ENCODE assay signal across 8 cellular contexts in genomic region chr9:136841646-136842379, GRCh38. TPM values are rescaled to one million over a fixed set of nuclear protein-coding genes. Genes with fewer than 3 reads are reported as not detected.
DNase-seq lines count a peak whose midpoint lies in the region; ATAC-seq and TF ChIP-seq lines count a peak whose summit lies in the region.
"Not testable (repeated sequence)": the region's sequence is repeated elsewhere in the genome, so short reads cannot be mapped to it uniquely, and the experiment has no call there.

No MANE protein-coding gene starts in this region.

- H3K4me1 ChIP-seq in HEK293 (ENCODE audit: control insufficient read depth, insufficient read depth, low read length) = not testable (repeated sequence)
- peaks cover 10 to 54% (median 31%) of the 10 kb centered on the region in 12 donors for H3K4me1 ChIP-seq in heart left ventricle

- peaks cover 0 to 31% of the 10 kb centered on the region in 2 experiments; a peak in 2 of 3 replicates for H3K36me3 ChIP-seq in HEK293 (ENCODE audit: control insufficient read depth in 2 of 2, insufficient read depth in 1 of 2, low read length in 2 of 2)
- peaks cover 0 to 40% (median 13%) of the 10 kb centered on the region in 9 donors for H3K36me3 ChIP-seq in heart left ventricle

- intact Hi-C loops in CD14-positive monocyte (cut with micrococcal nuclease) = loop anchor here (5.0 to 10.0 kb wide), 3 partner anchors 35 to 190 kb away; partner anchors contain the start of genes C8G (in 1 of the 2), FBXW5 (in 1 of the 2), FUT7 (in 1 of the 2) and RABL6 (in 1 of the 2)
- intact Hi-C loops in activated B cell treated with CpG ODN at 0.5 μM for 24 hours (cut with micrococcal nuclease) = loop anchor here (1.0 to 10.0 kb wide), 6 partner anchors 35 to 323 kb away; partner anchors contain the start of genes FBXW5, RABL6 and TMEM141
- intact Hi-C loops in heart left ventricle (cut with DNase I) = loop anchor here in 4 of 10 donors (5.0 to 10.0 kb wide), 3 partner anchors 47 to 193 kb away; partner anchors contain the start of genes CCDC183 (in 2 of the 4), FUT7 (in 2 of the 4), TMEM141 (in 2 of the 4) and FBXW5 (in 1 of the 4)

- 48 to 56% (median 52%) methylated on average over 13 to 16 of the region's 16 CpGs for WGBS in heart left ventricle, 4 donors

- peaks cover 21 to 45% (median 32%) of the 10 kb centered on the region in 3 donors for H3K27me3 Mint-ChIP-seq in CD14-positive monocyte (ENCODE audit: low read depth in 3 of 3)
- H3K27me3 Mint-ChIP-seq in activated B cell treated with CpG ODN at 0.5 μM for 24 hours; brain; natural killer cell treated with Interleukin-12 subunit alpha and Interleukin-12 subunit beta and Interleukin-15 and Interleukin-18, amount 100 ng/mL, for 72 hours: not testable (repeated sequence)
- peaks cover 4 to 18% of the 10 kb centered on the region in 2 donors for H3K27me3 Mint-ChIP-seq in stimulated activated naive B cell treated with anti-CD40 and anti-IgM and Interleukin-4, amounts not matched to agents 10 μg/mL and 1 μg/mL and 100 μg/mL, for 72 hours

- not testable (repeated sequence) for H3K27ac Mint-ChIP-seq in CD14-positive monocyte; stimulated activated naive B cell treated with anti-CD40 and anti-IgM and Interleukin-4, amounts not matched to agents 10 μg/mL and 1 μg/mL and 100 μg/mL, for 72 hours
- H3K27ac Mint-ChIP-seq in activated B cell treated with CpG ODN at 0.5 μM for 24 hours (peak overlapping the region; percentile 35), brain (peak overlapping the region; percentile 71 to 96 (median 93))
- peak overlapping the region in 1 of 2 donors; percentile 35 for H3K27ac Mint-ChIP-seq in natural killer cell treated with Interleukin-12 subunit alpha and Interleukin-12 subunit beta and Interleukin-15 and Interleukin-18, amount 100 ng/mL, for 72 hours

- not testable (repeated sequence) for H3K4me3 ChIP-seq in HEK293 (ENCODE audit: low read depth, low read length)
- peak overlapping the region in 9 of 12 donors; percentile 23 to 70 (median 58) for H3K4me3 ChIP-seq in heart left ventricle

- peaks cover 12% of the 10 kb centered on the region for H3K4me1 Mint-ChIP-seq in CD14-positive monocyte
- H3K4me1 Mint-ChIP-seq in activated B cell treated with CpG ODN at 0.5 μM for 24 hours = peaks cover 16% of the 10 kb centered on the region
- H3K4me1 Mint-ChIP-seq in brain = peaks cover 37% of the 10 kb centered on the region
- peaks cover 4 to 11% of the 10 kb centered on the region in 2 donors for H3K4me1 Mint-ChIP-seq in natural killer cell treated with Interleukin-12 subunit alpha and Interleukin-12 subunit beta and Interleukin-15 and Interleukin-18, amount 100 ng/mL, for 72 hours (ENCODE audit: low read depth in 2 of 2)
- peaks cover 20 to 24% of the 10 kb centered on the region in 2 donors for H3K4me1 Mint-ChIP-seq in stimulated activated naive B cell treated with anti-CD40 and anti-IgM and Interleukin-4, amounts not matched to agents 10 μg/mL and 1 μg/mL and 100 μg/mL, for 72 hours

- H3K4me3 Mint-ChIP-seq in CD14-positive monocyte (peak overlapping the region; percentile 70 to 86), activated B cell treated with CpG ODN at 0.5 μM for 24 hours (peak overlapping the region; percentile 87), brain (peak overlapping the region; percentile 82 to 90 (median 84))
- H3K4me3 Mint-ChIP-seq in natural killer cell treated with Interleukin-12 subunit alpha and Interleukin-12 subunit beta and Interleukin-15 and Interleukin-18, amount 100 ng/mL, for 72 hours = peak overlapping the region; percentile 86
- H3K4me3 Mint-ChIP-seq in stimulated activated naive B cell treated with anti-CD40 and anti-IgM and Interleukin-4, amounts not matched to agents 10 μg/mL and 1 μg/mL and 100 μg/mL, for 72 hours = peak overlapping the region; percentile 4 to 97

- CTCF ChIA-PET in HEK293 (lab: Yijun Ruan, JAX) (interaction anchor here (0.5 to 3.6 kb wide), 32 partner anchors 8 to 534 kb away, joined by 3 to 27 read pairs (median 4); partner anchors contain the start of genes C8G, LCN15, MAMDC4 and TMEM141), activated B cell treated with CpG ODN at 0.5 μM for 24 hours (lab: Charles Lee) (interaction anchor here (0.6 to 3.5 kb wide), 17 partner anchors 21 to 602 kb away, joined by 3 to 21 read pairs (median 4); partner anchors contain the start of genes NPDC1 and RABL6)

- not testable (repeated sequence) for DNase-seq in CD14-positive monocyte (ENCODE audit: low spot score); activated B cell treated with CpG ODN at 0.5 μM for 24 hours; heart left ventricle; natural killer cell treated with Interleukin-12 subunit alpha and Interleukin-12 subunit beta and Interleukin-15 and Interleukin-18, amount 100 ng/mL, for 72 hours (ENCODE audit: low spot score); stimulated activated naive B cell treated with anti-CD40 and anti-IgM and Interleukin-4, amounts not matched to agents 10 μg/mL and 1 μg/mL and 100 μg/mL, for 72 hours
- peak; percentile 51 for DNase-seq in NCI-H510A treated with DMSO at 0.1 percent for 48 hours (lab: John Stamatoyannopoulos, UW)

- not testable (repeated sequence) for TF ChIP-seq CTCF in CD14-positive monocyte (IDR thresholded peaks at IDR 0.05); HEK293 (tag by site-specific recombination; IDR thresholded peaks at IDR 0.05); activated B cell treated with CpG ODN at 0.5 μM for 24 hours (IDR thresholded peaks at IDR 0.05); brain (conservative IDR thresholded peaks at IDR 0.05); heart left ventricle (IDR thresholded peaks at IDR 0.05)

- POLR2A ChIA-PET in HEK293 (lab: Yijun Ruan, JAX) = interaction anchor here (0.6 to 3.7 kb wide), 12 partner anchors 17 to 382 kb away, joined by 3 to 17 read pairs (median 3); partner anchors contain the start of genes CLIC3, RABL6, TMEM141 and TRAF2
- POLR2A ChIA-PET in activated B cell treated with CpG ODN at 0.5 μM for 24 hours (lab: Charles Lee) = interaction anchor here (1.1 to 3.3 kb wide), 8 partner anchors 35 to 399 kb away, joined by 3 to 12 read pairs (median 9); partner anchors contain the start of genes PAXX, RABL6, TRAF2 and TUBB4B

- H3K9me3 ChIP-seq in HEK293 (ENCODE audit: control insufficient read depth, insufficient read depth, low read depth, low read length); heart left ventricle: not testable (repeated sequence)

- not testable (repeated sequence) for ATAC-seq in activated B cell treated with CpG ODN at 0.5 μM for 24 hours (ENCODE audit: low read depth); natural killer cell treated with Interleukin-12 subunit alpha and Interleukin-12 subunit beta and Interleukin-15 and Interleukin-18, amount 100 ng/mL, for 72 hours; stimulated activated naive B cell treated with anti-CD40 and anti-IgM and Interleukin-4, amounts not matched to agents 10 μg/mL and 1 μg/mL and 100 μg/mL, for 72 hours (replicated peaks)
- peak in 1 of 4 donors; percentile 1 for ATAC-seq in heart left ventricle

- H3K9me3 Mint-ChIP-seq in CD14-positive monocyte = peaks cover 0 to 15% (median 9%) of the 10 kb centered on the region in 7 donors
- not testable (repeated sequence) for H3K9me3 Mint-ChIP-seq in activated B cell treated with CpG ODN at 0.5 μM for 24 hours; brain; natural killer cell treated with Interleukin-12 subunit alpha and Interleukin-12 subunit beta and Interleukin-15 and Interleukin-18, amount 100 ng/mL, for 72 hours; stimulated activated naive B cell treated with anti-CD40 and anti-IgM and Interleukin-4, amounts not matched to agents 10 μg/mL and 1 μg/mL and 100 μg/mL, for 72 hours

- H3K27me3 ChIP-seq in heart left ventricle = peaks cover 0 to 39% (median 19%) of the 10 kb centered on the region in 9 donors

- H3K36me3 Mint-ChIP-seq in CD14-positive monocyte (peaks cover 18 to 32% of the 10 kb centered on the region in 2 donors), activated B cell treated with CpG ODN at 0.5 μM for 24 hours (ENCODE audit: low read depth) (peaks cover 14% of the 10 kb centered on the region)
- not testable (repeated sequence) for H3K36me3 Mint-ChIP-seq in brain; natural killer cell treated with Interleukin-12 subunit alpha and Interleukin-12 subunit beta and Interleukin-15 and Interleukin-18, amount 100 ng/mL, for 72 hours
- H3K36me3 Mint-ChIP-seq in stimulated activated naive B cell treated with anti-CD40 and anti-IgM and Interleukin-4, amounts not matched to agents 10 μg/mL and 1 μg/mL and 100 μg/mL, for 72 hours = peaks cover 26 to 30% of the 10 kb centered on the region in 2 donors

- not testable (repeated sequence) for TF ChIP-seq POLR2A in heart left ventricle (IDR thresholded peaks at IDR 0.05)

- H3K27ac ChIP-seq in HEK293 (ENCODE audit: extremely low read depth, low read depth, low read length) (peak overlapping the region; percentile 3; the same call in 1 of the 2 replicates), heart left ventricle (peak overlapping the region in 3 of 12 donors; percentile 41 to 82 (median 74))

RNA-seq across cellular contexts. Expression of gene AJM1, which starts 0.5 kb away (rescaled TPM):
- polyA plus RNA-seq in CD14-positive monocyte (under 1 TPM; 0.10 to 0.18 TPM), brain (ENCODE audit: insufficient read depth, low read depth, low replicate concordance) (10.5 TPM), heart left ventricle (1 to 10 TPM; 2.8 to 5.5 TPM)
- total RNA-seq in activated B cell treated with CpG ODN at 0.5 μM for 24 hours (1.0 and 1.6 TPM in 2 replicates), heart left ventricle (1 to 10 TPM; 2.6 to 7.0 (median 6.2) TPM)
- 10 to 100 TPM in 1 of 2 donors, 1 to 10 TPM in 1; 7.8 to 11.2 TPM for total RNA-seq in natural killer cell treated with Interleukin-12 subunit alpha and Interleukin-12 subunit beta and Interleukin-15 and Interleukin-18, amount 100 ng/mL, for 72 hours

RNA-seq across cellular contexts. Expression of gene PHPT1, which starts 7.4 kb away (rescaled TPM):
- polyA plus RNA-seq in CD14-positive monocyte (100 to 1,000 TPM in 1 of 2 donors, 10 to 100 TPM in 1; 94.3 to 163 TPM), brain (ENCODE audit: insufficient read depth, low read depth, low replicate concordance) (259 TPM), heart left ventricle (100 to 1,000 TPM; 225 to 717 TPM)
- total RNA-seq in activated B cell treated with CpG ODN at 0.5 μM for 24 hours (58.8 and 64.6 TPM in 2 replicates), heart left ventricle (100 to 1,000 TPM; 230 to 386 (median 266) TPM)
- 100 to 1,000 TPM in 1 of 2 donors, 10 to 100 TPM in 1; 71.5 to 108 TPM for total RNA-seq in natural killer cell treated with Interleukin-12 subunit alpha and Interleukin-12 subunit beta and Interleukin-15 and Interleukin-18, amount 100 ng/mL, for 72 hours

RNA-seq across cellular contexts. Expression of gene MAMDC4, which starts 10.3 kb away (rescaled TPM):
- polyA plus RNA-seq in CD14-positive monocyte (under 1 TPM in 1 of 2 donors, not detected in 1; 0.07 TPM), brain (ENCODE audit: insufficient read depth, low read depth, low replicate concordance) (0.93 TPM), heart left ventricle (10 to 100 TPM in 1 of 2 donors, 1 to 10 TPM in 1; 4.5 to 14.9 TPM)
- total RNA-seq in activated B cell treated with CpG ODN at 0.5 μM for 24 hours (5.2 and 6.1 TPM in 2 replicates), heart left ventricle (1 to 10 TPM; 2.9 to 8.3 (median 6.1) TPM)
- 10 to 100 TPM; 16.0 to 17.2 TPM for total RNA-seq in natural killer cell treated with Interleukin-12 subunit alpha and Interleukin-12 subunit beta and Interleukin-15 and Interleukin-18, amount 100 ng/mL, for 72 hours

RNA-seq across cellular contexts. Expression of gene EDF1, which starts 24.3 kb away (rescaled TPM):
- polyA plus RNA-seq in CD14-positive monocyte = 100 to 1,000 TPM; 245 to 264 TPM
- 282 and 298 TPM in 2 replicates for total RNA-seq in activated B cell treated with CpG ODN at 0.5 μM for 24 hours
- 974 TPM for polyA plus RNA-seq in brain (ENCODE audit: insufficient read depth, low read depth, low replicate concordance)
- total RNA-seq in heart left ventricle = 100 to 1,000 TPM; 289 to 467 (median 341) TPM
- 100 to 1,000 TPM; 454 to 605 TPM for polyA plus RNA-seq in heart left ventricle
- total RNA-seq in natural killer cell treated with Interleukin-12 subunit alpha and Interleukin-12 subunit beta and Interleukin-15 and Interleukin-18, amount 100 ng/mL, for 72 hours = 100 to 1,000 TPM; 299 to 453 TPM

RNA-seq across cellular contexts. Expression of gene RABL6, which starts 34.1 kb away (rescaled TPM):
- polyA plus RNA-seq in CD14-positive monocyte (1 to 10 TPM; 6.7 to 8.1 TPM), brain (ENCODE audit: insufficient read depth, low read depth, low replicate concordance) (170 TPM), heart left ventricle (10 to 100 TPM; 63.5 to 90.8 TPM)
- total RNA-seq in activated B cell treated with CpG ODN at 0.5 μM for 24 hours (70.1 and 75.0 TPM in 2 replicates), heart left ventricle (10 to 100 TPM; 59.4 to 82.2 (median 71.6) TPM)
- 100 to 1,000 TPM in 1 of 2 donors, 10 to 100 TPM in 1; 74.1 to 151 TPM for total RNA-seq in natural killer cell treated with Interleukin-12 subunit alpha and Interleukin-12 subunit beta and Interleukin-15 and Interleukin-18, amount 100 ng/mL, for 72 hours
